In genomic region chrX:48508400-48509244, GRCh38 we compare ENCODE assay signal across 8 cellular contexts. TPM values are rescaled to one million over a fixed set of nuclear protein-coding genes. Genes with fewer than 3 reads are reported as not detected.
A peak's percentile ranks its signal among the peaks of the same experiment; 100 is the strongest.
DNase-seq lines count a peak whose midpoint lies in the region; ATAC-seq and TF ChIP-seq lines count a peak whose summit lies in the region.

PORCN (plus strand) TSS chrX:48508992; CDS start chrX:48509821, 829 bp downstream.

- H3K4me1 ChIP-seq in body of pancreas: peaks cover 12% of the 10 kb centered on the region

- peak; percentile 95 for DNase-seq in GM03348 (ENCODE audit: low spot score)
- DNase-seq in HEK293T (ENCODE audit: extremely low spot score): peak; percentile 77
- DNase-seq in NCI-H1436 (lab: John Stamatoyannopoulos, UW): peak; percentile 76
- peak; percentile 81 for DNase-seq in UCSD-AML1 (lab: John Stamatoyannopoulos, UW; ENCODE audit: unreplicated experiment)
- DNase-seq in body of pancreas: peak; percentile 76 to 82 (median 80)
- DNase-seq in middle frontal gyrus (ENCODE audit: extremely low spot score, low spot score): no peak

- POLR2A ChIA-PET in HEK293T (lab: Yijun Ruan, JAX): interaction anchor here (1.1 kb wide), 1 partner anchor 35 kb away, joined by 3 read pairs; no protein-coding TSS in a partner anchor

- peak within 1 kb of the TSS; percentile 28 to 56 for H3K4me3 ChIP-seq in body of pancreas
- H3K4me3 ChIP-seq in iPS-18c (ENCODE audit: insufficient read depth, low read depth, low read length): peak within 1 kb of the TSS; percentile 70
- H3K4me3 ChIP-seq in skin epidermis: peak within 1 kb of the TSS; percentile 51 to 77 (median 58)

- H3K36me3 ChIP-seq in body of pancreas (replicated peaks in 1 of 2; ENCODE audit: insufficient read depth in 1 of 2, low read depth in 2 of 2): no peaks in the 10 kb centered on the region

- 0% methylated on average over 3 to 31 of the region's 65 CpGs for WGBS in body of pancreas, 2 donors

- H3K9me3 ChIP-seq in body of pancreas (no peaks in the 10 kb centered on the region), iPS-18c (ENCODE audit: control insufficient read depth, insufficient read depth, low read length) (peaks cover 9% of the 10 kb centered on the region)

- peak; percentile 95 for ATAC-seq in body of pancreas

- CTCF ChIA-PET in HEK293T (lab: Yijun Ruan, JAX): interaction anchor here (0.9 kb wide), 1 partner anchor 27 kb away, joined by 3 read pairs; no protein-coding TSS in a partner anchor

- TF ChIP-seq POLR2A in body of pancreas (IDR thresholded peaks at IDR 0.05): peak; percentile 26 to 72 (median 64)

- H3K27ac ChIP-seq in body of pancreas (peak within 1 kb of the TSS in 3 of 4 donors; percentile 51 to 71 (median 70)), skin epidermis (peak within 1 kb of the TSS in 20 of 21 experiments; percentile 47 to 86 (median 74))

- no peak for TF ChIP-seq CTCF in body of pancreas (IDR thresholded peaks at IDR 0.05)

- H3K27me3 ChIP-seq in body of pancreas: no peaks in the 10 kb centered on the region

- intact Hi-C loops in body of pancreas (cut with DNase I): no loop called here

TF ChIP-seq in HEK293T, 16 proteins besides CTCF, POLR2A, EP300 and RAD21:
- TF ChIP-seq ARNT (IDR thresholded peaks at IDR 0.05) (no peak), ZNF384 (IDR thresholded peaks at IDR 0.05) (no peak)

RNA-seq across cellular contexts. Expression of gene PORCN, which starts in this region (rescaled TPM):
- 10 to 100 TPM in 1 of 2 donors, 1 to 10 TPM in 1; 6.2 to 22.7 TPM for total RNA-seq in body of pancreas
